Comparison of ENCODE assay signal across 15 cellular contexts in the genomic region with DNA sequence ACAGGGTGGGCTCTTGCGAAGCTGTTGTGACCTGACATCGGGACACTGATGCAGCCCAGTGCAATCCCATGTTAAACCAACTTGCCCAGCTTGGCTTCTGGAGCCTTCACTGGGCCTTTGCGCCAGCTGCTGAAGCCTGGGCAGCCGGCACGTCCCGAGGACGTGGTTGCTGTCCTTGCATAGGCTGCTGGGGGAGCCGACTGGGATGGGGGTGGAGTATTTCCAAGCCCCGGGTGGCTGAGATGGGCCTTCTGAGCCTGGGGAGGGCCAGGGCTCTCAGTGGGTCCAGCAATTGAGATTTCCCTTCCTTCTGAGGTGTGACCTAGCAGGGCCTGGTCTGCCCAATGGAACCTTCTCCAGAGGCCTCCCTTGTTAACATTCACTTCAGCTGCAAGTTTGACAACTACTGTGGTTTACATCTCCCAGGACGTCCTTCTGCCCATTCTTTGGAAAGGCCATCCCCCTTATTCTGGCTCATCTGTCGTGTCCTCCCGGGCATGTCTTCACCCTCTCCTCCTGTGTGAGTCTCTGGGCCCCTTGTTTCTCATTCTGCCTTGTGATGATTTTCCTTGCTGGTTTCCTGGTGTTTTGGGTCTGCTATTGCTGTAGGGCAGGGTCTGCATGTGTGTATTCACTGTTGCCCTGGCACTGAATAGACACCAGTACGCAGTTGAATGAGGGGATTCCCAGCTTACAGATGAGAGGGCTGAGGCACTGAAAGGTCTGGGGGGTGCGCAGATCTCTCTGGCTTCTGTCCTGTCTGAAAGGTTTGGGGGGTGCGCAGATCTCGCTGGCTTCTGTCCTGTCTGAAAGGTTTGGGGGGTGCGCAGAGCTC. TPM values are rescaled to one million over a fixed set of nuclear protein-coding genes. Genes with fewer than 3 reads are reported as not detected.
DNase-seq lines count a peak whose midpoint lies in the region; ATAC-seq and TF ChIP-seq lines count a peak whose summit lies in the region.
"Had no signal": no experiment of that assay in that cellular context is flagged by ENCODE, and none has a peak within 500 bp of the region (broad histone marks: within the 10 kb centered on the region; RNA-seq: fewer than 3 reads in every experiment).

No MANE protein-coding gene starts in this region.

- intact Hi-C loops in activated CD4-positive, alpha-beta T cell treated with anti-CD3 and anti-CD28 coated beads, Interleukin-2, amount 10 ng/mL, durations not matched to agents 24 days and 14 days (cut with micrococcal nuclease) = loop anchor here (2.0 kb wide), 1 partner anchor 35 kb away; the partner anchor contains the start of gene HAPSTR1

- H3K27ac Mint-ChIP-seq in activated CD4-positive, alpha-beta T cell treated with anti-CD3 and anti-CD28 coated beads, Interleukin-2, amount 10 ng/mL, durations not matched to agents 24 days and 14 days = peak overlapping the region; percentile 50
- peak overlapping the region; percentile 44 to 70 for H3K27ac Mint-ChIP-seq in T-cell
- H3K27ac Mint-ChIP-seq in glutamatergic neuron (ENCODE audit: unreplicated experiment) = peak overlapping the region; percentile 14
- H3K27ac Mint-ChIP-seq in stimulated activated memory B cell treated with anti-CD40 and anti-IgM and Interleukin-4, amounts not matched to agents 10 μg/mL and 1 μg/mL and 100 μg/mL, for 72 hours = peak overlapping the region; percentile 89

- H3K27me3 Mint-ChIP-seq in activated CD4-positive, alpha-beta T cell treated with anti-CD3 and anti-CD28 coated beads, Interleukin-2, amount 10 ng/mL, durations not matched to agents 24 days and 14 days = no peaks in the 10 kb centered on the region
- H3K27me3 Mint-ChIP-seq in T-cell (no peaks in the 10 kb centered on the region), glutamatergic neuron (ENCODE audit: unreplicated experiment) (no peaks in the 10 kb centered on the region)
- no peaks in the 10 kb centered on the region for H3K27me3 Mint-ChIP-seq in stimulated activated memory B cell treated with anti-CD40 and anti-IgM and Interleukin-4, amounts not matched to agents 10 μg/mL and 1 μg/mL and 100 μg/mL, for 72 hours
- H3K27me3 Mint-ChIP-seq: activated B cell treated with CpG ODN at 0.5 μM for 24 hours had no signal

- no peak for DNase-seq in activated CD4-positive, alpha-beta T cell treated with anti-CD3 and anti-CD28 coated beads, Interleukin-2, amount 10 ng/mL, durations not matched to agents 24 days and 14 days
- DNase-seq in activated CD4-positive, alpha-beta T cell treated with anti-CD3 and anti-CD28 coated beads, Interleukin-2, amount 50 U/mL, for 4 hours = no peak
- peak in 2 of 34 experiments; percentile 6 to 13 for DNase-seq in T-cell
- no peak for DNase-seq in glutamatergic neuron
- no peak for DNase-seq in central memory CD4-positive, alpha-beta T cell
- DNase-seq in NCI-H1048 (lab: John Stamatoyannopoulos, UW) = no peak
- DNase-seq: 8988T, activated B cell treated with CpG ODN at 0.5 μM for 24 hours, activated gamma-delta T cell, DMS153, NCI-H2107, SJCRH30 had no signal

- CTCF ChIA-PET in T-cell (lab: Charles Lee) = interaction anchor here (0.6 to 1.5 kb wide), 2 partner anchors 13 to 128 kb away, joined by 4 read pairs; no protein-coding TSS in a partner anchor

- TF ChIP-seq CTCF in glutamatergic neuron (IDR thresholded peaks at IDR 0.05; ENCODE audit: partially characterized antibody, unreplicated experiment) = no peak

- ATAC-seq in T-cell (replicated peaks in 1 of 4) = peak in 1 of 4 experiments; percentile 50
- ATAC-seq in stimulated activated memory B cell treated with anti-CD40 and anti-IgM and Interleukin-4, amounts not matched to agents 10 μg/mL and 1 μg/mL and 100 μg/mL, for 72 hours = no peak
- ATAC-seq in HG02840 (IDR thresholded peaks at IDR 0.05; ENCODE audit: low FRiP score, unreplicated experiment) = no peak
- ATAC-seq: heart left ventricle had no signal

- no peak overlapping the region for H3K4me3 Mint-ChIP-seq in activated CD4-positive, alpha-beta T cell treated with anti-CD3 and anti-CD28 coated beads, Interleukin-2, amount 10 ng/mL, durations not matched to agents 24 days and 14 days
- H3K4me3 Mint-ChIP-seq in T-cell (no peak overlapping the region), glutamatergic neuron (ENCODE audit: unreplicated experiment) (peak overlapping the region; percentile 18)
- H3K4me3 Mint-ChIP-seq in stimulated activated memory B cell treated with anti-CD40 and anti-IgM and Interleukin-4, amounts not matched to agents 10 μg/mL and 1 μg/mL and 100 μg/mL, for 72 hours = no peak overlapping the region
- H3K4me3 Mint-ChIP-seq: activated B cell treated with CpG ODN at 0.5 μM for 24 hours had no signal

- POLR2A ChIA-PET in T-cell (lab: Charles Lee) = no interaction called here

- peaks cover 43% of the 10 kb centered on the region for H3K4me1 Mint-ChIP-seq in activated CD4-positive, alpha-beta T cell treated with anti-CD3 and anti-CD28 coated beads, Interleukin-2, amount 10 ng/mL, durations not matched to agents 24 days and 14 days
- peaks cover 31 to 70% (median 58%) of the 10 kb centered on the region in 3 donors for H3K4me1 Mint-ChIP-seq in T-cell
- H3K4me1 Mint-ChIP-seq in glutamatergic neuron (ENCODE audit: low read depth, unreplicated experiment) = peaks cover 11% of the 10 kb centered on the region
- peaks cover 70% of the 10 kb centered on the region for H3K4me1 Mint-ChIP-seq in stimulated activated memory B cell treated with anti-CD40 and anti-IgM and Interleukin-4, amounts not matched to agents 10 μg/mL and 1 μg/mL and 100 μg/mL, for 72 hours

- H3K9me3 Mint-ChIP-seq in activated CD4-positive, alpha-beta T cell treated with anti-CD3 and anti-CD28 coated beads, Interleukin-2, amount 10 ng/mL, durations not matched to agents 24 days and 14 days = no peaks in the 10 kb centered on the region
- H3K9me3 Mint-ChIP-seq in T-cell (no peaks in the 10 kb centered on the region), glutamatergic neuron (ENCODE audit: unreplicated experiment) (no peaks in the 10 kb centered on the region)
- H3K9me3 Mint-ChIP-seq in stimulated activated memory B cell treated with anti-CD40 and anti-IgM and Interleukin-4, amounts not matched to agents 10 μg/mL and 1 μg/mL and 100 μg/mL, for 72 hours = no peaks in the 10 kb centered on the region
- H3K9me3 Mint-ChIP-seq: activated B cell treated with CpG ODN at 0.5 μM for 24 hours had no signal

- H3K36me3 Mint-ChIP-seq in activated CD4-positive, alpha-beta T cell treated with anti-CD3 and anti-CD28 coated beads, Interleukin-2, amount 10 ng/mL, durations not matched to agents 24 days and 14 days (ENCODE audit: low read depth) = peaks cover 22% of the 10 kb centered on the region
- H3K36me3 Mint-ChIP-seq in T-cell (peaks cover 7% of the 10 kb centered on the region), glutamatergic neuron (ENCODE audit: unreplicated experiment) (no peaks in the 10 kb centered on the region)
- peaks cover 15% of the 10 kb centered on the region for H3K36me3 Mint-ChIP-seq in stimulated activated memory B cell treated with anti-CD40 and anti-IgM and Interleukin-4, amounts not matched to agents 10 μg/mL and 1 μg/mL and 100 μg/mL, for 72 hours

RNA-seq across cellular contexts. Expression of gene HAPSTR1, which starts 34.4 kb away (rescaled TPM):
- 53.4 and 54.2 TPM in 2 replicates for total RNA-seq in activated CD4-positive, alpha-beta T cell treated with anti-CD3 and anti-CD28 coated beads, Interleukin-2, amount 10 ng/mL, durations not matched to agents 24 days and 14 days
- total RNA-seq in T-cell (100 to 1,000 TPM in 2 of 5 donors, 10 to 100 TPM in 3; 79.3 to 123 (median 87.1) TPM), glutamatergic neuron (ENCODE audit: unreplicated experiment) (143 TPM)

Comparison
In these comparisons a context has a peak if more than half of its experiments do, and no peak if none do; other contexts are left out.
1. H3K27ac Mint-ChIP-seq: peak in every context shown above with its lines; median percentile 89 in stimulated activated memory B cell treated with anti-CD40 and anti-IgM and Interleukin-4, amounts not matched to agents 10 μg/mL and 1 μg/mL and 100 μg/mL, for 72 hours; 57 in T-cell; 50 in activated CD4-positive, alpha-beta T cell treated with anti-CD3 and anti-CD28 coated beads, Interleukin-2, amount 10 ng/mL, durations not matched to agents 24 days and 14 days; 14 in glutamatergic neuron.